In the genomic region with DNA sequence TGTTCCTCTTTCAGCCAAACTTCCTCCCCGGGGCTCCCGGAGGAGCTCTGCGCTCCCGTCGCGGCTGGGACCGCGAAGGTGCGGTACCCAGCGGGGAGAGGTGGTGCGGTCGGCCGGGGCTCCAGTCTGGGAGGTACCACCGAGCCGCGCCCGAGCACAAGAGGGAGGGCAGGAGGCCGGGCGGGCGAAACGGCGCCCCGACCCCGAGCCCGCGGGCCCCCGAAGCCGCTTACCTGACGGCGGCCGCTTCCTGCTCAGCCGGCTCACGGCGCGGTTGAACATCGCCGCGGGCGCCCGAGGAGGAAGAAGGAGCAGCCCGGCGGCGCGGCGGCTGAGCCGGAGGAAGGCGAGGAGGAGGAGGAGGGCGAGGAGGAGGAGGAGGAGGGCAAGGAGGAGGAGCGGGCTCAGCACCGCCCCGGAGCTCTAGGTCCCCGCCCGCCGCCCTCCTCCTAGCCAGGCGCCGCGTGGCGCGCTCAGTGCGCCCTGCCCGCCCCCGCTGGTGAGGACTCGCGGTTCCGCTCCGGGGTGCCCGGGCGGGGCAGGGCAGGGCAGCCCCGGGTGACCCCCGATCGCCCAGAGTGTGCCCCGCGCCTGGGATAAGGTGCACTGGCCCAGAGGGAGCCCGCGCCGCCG, we compare ENCODE assay signal across 8 cellular contexts. TPM values are rescaled to one million over a fixed set of nuclear protein-coding genes. Genes with fewer than 3 reads are reported as not detected.
DNase-seq lines count a peak whose midpoint lies in the region; ATAC-seq and TF ChIP-seq lines count a peak whose summit lies in the region.

A gene with protein sequence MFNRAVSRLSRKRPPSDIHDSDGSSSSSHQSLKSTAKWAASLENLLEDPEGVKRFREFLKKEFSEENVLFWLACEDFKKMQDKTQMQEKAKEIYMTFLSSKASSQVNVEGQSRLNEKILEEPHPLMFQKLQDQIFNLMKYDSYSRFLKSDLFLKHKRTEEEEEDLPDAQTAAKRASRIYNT (minus strand): TSS at position 363 of the 633 bp plus-strand sequence. CDS start 81 bp downstream, at position 282.

- peak within 1 kb of the TSS; percentile 83 to 90 for H3K4me3 Mint-ChIP-seq in CD14-positive monocyte
- H3K4me3 Mint-ChIP-seq in activated naive CD4-positive, alpha-beta T cell treated with anti-CD3 and anti-CD28 coated beads for 36 hours, result peak within 1 kb of the TSS; percentile 88

- peaks cover 82% of the 10 kb centered on the region for H3K27me3 ChIP-seq in cardiac muscle cell
- no peaks in the 10 kb centered on the region for H3K27me3 ChIP-seq in prostate gland (replicated peaks; ENCODE audit: insufficient read depth)

- CTCF ChIA-PET in activated naive CD4-positive, alpha-beta T cell treated with anti-CD3 and anti-CD28 coated beads for 36 hours (lab: Charles Lee), result interaction anchor here (1.0 to 4.2 kb wide), 11 partner anchors 9 to 344 kb away, joined by 3 to 30 read pairs (median 6); no protein-coding TSS in a partner anchor

- H3K4me3 ChIP-seq in cardiac muscle cell, result peak within 1 kb of the TSS; percentile 48
- peak within 1 kb of the TSS; percentile 76 to 85 for H3K4me3 ChIP-seq in prostate gland

- ATAC-seq in GM19372 (IDR thresholded peaks at IDR 0.05; ENCODE audit: low read depth, unreplicated experiment) (peak; percentile 75), HG03520 (IDR thresholded peaks at IDR 0.05; ENCODE audit: unreplicated experiment) (peak; percentile 60)

- peaks cover 2 to 4% of the 10 kb centered on the region in 2 donors for H3K36me3 Mint-ChIP-seq in CD14-positive monocyte
- peaks cover 12% of the 10 kb centered on the region for H3K36me3 Mint-ChIP-seq in activated naive CD4-positive, alpha-beta T cell treated with anti-CD3 and anti-CD28 coated beads for 36 hours (ENCODE audit: low read depth)

- H3K9me3 Mint-ChIP-seq in CD14-positive monocyte, result peaks cover 0 to 2% (median 0%) of the 10 kb centered on the region in 7 donors
- no peaks in the 10 kb centered on the region for H3K9me3 Mint-ChIP-seq in activated naive CD4-positive, alpha-beta T cell treated with anti-CD3 and anti-CD28 coated beads for 36 hours

- peaks cover 48% of the 10 kb centered on the region for H3K4me1 Mint-ChIP-seq in CD14-positive monocyte
- peaks cover 33% of the 10 kb centered on the region for H3K4me1 Mint-ChIP-seq in activated naive CD4-positive, alpha-beta T cell treated with anti-CD3 and anti-CD28 coated beads for 36 hours (ENCODE audit: low read depth)

- intact Hi-C loops in CD14-positive monocyte (cut with micrococcal nuclease), result no loop called here
- intact Hi-C loops in activated naive CD4-positive, alpha-beta T cell treated with anti-CD3 and anti-CD28 coated beads for 36 hours (cut with micrococcal nuclease), result loop anchor here (1.0 to 5.0 kb wide), 7 partner anchors 26 to 462 kb away; a partner anchor contains a TSS
- intact Hi-C loops in prostate gland (cut with DNase I), result loop anchor here (2.0 kb wide), 1 partner anchor 336 kb away; a partner anchor contains a TSS

- H3K27ac ChIP-seq in cardiac muscle cell (no peak within 1 kb of the TSS), prostate gland (peak within 1 kb of the TSS; percentile 76 to 79)

- H3K9me3 ChIP-seq in cardiac muscle cell (ENCODE audit: low read depth), result no peaks in the 10 kb centered on the region
- no peaks in the 10 kb centered on the region for H3K9me3 ChIP-seq in prostate gland

- in situ Hi-C loops in SK-MEL-5 (cut with HindIII; ENCODE audit: low pct_unique_long_range_greater_than_20kb, low sequenced_read_pairs), result no loop called here

- TF ChIP-seq CTCF in CD14-positive monocyte (IDR thresholded peaks at IDR 0.05), result no peak
- TF ChIP-seq CTCF in cardiac muscle cell (IDR thresholded peaks at IDR 0.05; ENCODE audit: low read depth, low read length), result no peak
- peak in 1 of 4 experiments; percentile 6 for TF ChIP-seq CTCF in prostate gland (IDR thresholded peaks at IDR 0.05)

- H3K27me3 Mint-ChIP-seq in CD14-positive monocyte (ENCODE audit: low read depth in 3 of 3), result peaks cover 10 to 18% (median 13%) of the 10 kb centered on the region in 3 donors
- no peaks in the 10 kb centered on the region for H3K27me3 Mint-ChIP-seq in activated naive CD4-positive, alpha-beta T cell treated with anti-CD3 and anti-CD28 coated beads for 36 hours (ENCODE audit: low read depth)

- peak within 1 kb of the TSS; percentile 37 to 78 (median 56) for H3K27ac Mint-ChIP-seq in CD14-positive monocyte
- peak within 1 kb of the TSS; percentile 88 for H3K27ac Mint-ChIP-seq in activated naive CD4-positive, alpha-beta T cell treated with anti-CD3 and anti-CD28 coated beads for 36 hours

- DNase-seq in CD14-positive monocyte (ENCODE audit: low spot score) (peak; percentile 54), SK-MEL-5 (ENCODE audit: low read depth, low spot score) (peak; percentile 60), cardiac muscle cell (ENCODE audit: low read depth in 1 of 2, low spot score in 1 of 2) (peak; percentile 17 to 84), prostate gland (ENCODE audit: low spot score) (peak; percentile 84), ureter (ENCODE audit: low spot score) (peak; percentile 86)
- peak; percentile 87 for DNase-seq in activated naive CD4-positive, alpha-beta T cell treated with anti-CD3 and anti-CD28 coated beads for 36 hours

- H3K36me3 ChIP-seq in cardiac muscle cell, result no peaks in the 10 kb centered on the region
- no peaks in the 10 kb centered on the region for H3K36me3 ChIP-seq in prostate gland

- H3K4me1 ChIP-seq in cardiac muscle cell (ENCODE audit: low read depth) (peaks cover 10% of the 10 kb centered on the region), prostate gland (replicated peaks) (peaks cover 11% of the 10 kb centered on the region)

- peak; percentile 79 for TF ChIP-seq POLR2A in prostate gland (IDR thresholded peaks at IDR 0.05)

- under 1% methylated on average over 68 of the region's 77 CpGs for WGBS in prostate gland

RNA-seq across cellular contexts. Expression of the gene that starts here (rescaled TPM):
- polyA plus RNA-seq in CD14-positive monocyte (10 to 100 TPM; 75.8 to 87.2 TPM), cardiac muscle cell (0.73 and 3.0 TPM in 2 replicates)
- 28.3 and 33.1 TPM in 2 replicates for total RNA-seq in SK-MEL-5 (2014; rRNA removed; shearing (Covaris generic))
- polyA plus RNA-seq in SK-MEL-5 (2015; cell fraction: cytosol; rRNA removed), result 24.4 and 36.4 TPM in 2 replicates
- 3.3 and 6.9 TPM in 2 replicates for polyA plus RNA-seq in SK-MEL-5 (2015; cell fraction: nucleus; rRNA removed)
- total RNA-seq in activated naive CD4-positive, alpha-beta T cell treated with anti-CD3 and anti-CD28 coated beads for 36 hours, result 100 to 1,000 TPM; 234 to 240 TPM
- total RNA-seq in cardiac muscle cell (0.25 and 1.6 TPM in 2 replicates), prostate gland (10 to 100 TPM; 12.4 to 67.7 TPM), ureter (24.1 TPM)

Comparison
In these comparisons a context has a peak if more than half of its experiments do, and no peak if none do; other contexts are left out.
1. RNA of the gene that starts here (polyA plus RNA-seq): 75.8 to 87.2 TPM in CD14-positive monocyte; 0.73 to 3.0 TPM in cardiac muscle cell; every median in the first group is over 10 times any median in the second.
2. intact Hi-C loops: an anchor here in activated naive CD4-positive, alpha-beta T cell treated with anti-CD3 and anti-CD28 coated beads for 36 hours (1.0 to 5.0 kb wide) and prostate gland (2.0 kb wide); none called in CD14-positive monocyte.
3. Peak in every context shown above with its lines, with median percentiles within 50 percentile points of each other: DNase-seq.